Comparison of ENCODE assay signal across 8 cellular contexts in the genomic region with DNA sequence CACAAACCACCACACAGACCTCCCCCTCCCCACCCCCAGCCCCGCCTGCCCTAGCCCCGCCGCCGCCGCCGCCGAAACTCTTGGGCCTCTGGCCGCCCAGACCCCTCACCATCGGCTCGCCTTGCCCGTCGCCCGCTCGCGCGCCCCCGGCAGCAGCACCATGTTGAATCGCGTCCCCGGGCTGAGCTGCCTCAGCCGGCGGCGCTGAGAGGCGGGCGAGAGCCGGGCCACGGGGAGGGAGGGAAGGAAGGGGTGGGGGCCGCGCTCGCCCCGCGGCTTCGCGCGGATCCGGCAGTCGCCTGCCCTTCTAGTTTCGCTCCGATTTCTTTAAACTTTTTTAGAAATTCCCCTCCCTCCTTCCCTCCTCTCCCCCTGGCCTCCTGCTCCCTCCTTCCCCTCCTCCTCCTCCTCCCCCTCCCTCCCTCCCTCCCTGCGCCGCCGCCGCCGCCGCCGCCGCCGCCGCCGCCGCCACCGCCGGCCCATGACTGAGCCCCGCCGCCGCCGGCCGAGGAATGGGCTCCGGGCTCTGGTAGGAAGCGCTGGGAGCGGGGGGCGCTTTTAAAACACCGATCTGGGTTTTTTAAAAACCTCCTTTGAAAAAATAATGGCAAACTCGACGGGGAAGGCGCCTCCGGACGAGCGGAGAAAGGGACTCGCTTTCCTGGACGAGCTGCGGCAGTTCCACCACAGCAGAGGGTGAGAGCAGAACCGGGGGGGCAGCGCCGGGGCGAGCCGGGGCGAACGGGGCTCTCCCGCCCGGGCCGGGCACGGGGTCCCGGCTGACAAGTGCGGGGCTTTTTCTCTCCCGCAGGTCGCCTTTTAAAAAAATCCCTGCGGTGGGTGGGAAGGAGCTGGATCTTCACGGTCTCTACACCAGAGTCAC. TPM values are rescaled to one million over a fixed set of nuclear protein-coding genes. Genes with fewer than 3 reads are reported as not detected.
A peak's percentile ranks its signal among the peaks of the same experiment; 100 is the strongest.
DNase-seq lines count a peak whose midpoint lies in the region; ATAC-seq and TF ChIP-seq lines count a peak whose summit lies in the region.

A gene with protein sequence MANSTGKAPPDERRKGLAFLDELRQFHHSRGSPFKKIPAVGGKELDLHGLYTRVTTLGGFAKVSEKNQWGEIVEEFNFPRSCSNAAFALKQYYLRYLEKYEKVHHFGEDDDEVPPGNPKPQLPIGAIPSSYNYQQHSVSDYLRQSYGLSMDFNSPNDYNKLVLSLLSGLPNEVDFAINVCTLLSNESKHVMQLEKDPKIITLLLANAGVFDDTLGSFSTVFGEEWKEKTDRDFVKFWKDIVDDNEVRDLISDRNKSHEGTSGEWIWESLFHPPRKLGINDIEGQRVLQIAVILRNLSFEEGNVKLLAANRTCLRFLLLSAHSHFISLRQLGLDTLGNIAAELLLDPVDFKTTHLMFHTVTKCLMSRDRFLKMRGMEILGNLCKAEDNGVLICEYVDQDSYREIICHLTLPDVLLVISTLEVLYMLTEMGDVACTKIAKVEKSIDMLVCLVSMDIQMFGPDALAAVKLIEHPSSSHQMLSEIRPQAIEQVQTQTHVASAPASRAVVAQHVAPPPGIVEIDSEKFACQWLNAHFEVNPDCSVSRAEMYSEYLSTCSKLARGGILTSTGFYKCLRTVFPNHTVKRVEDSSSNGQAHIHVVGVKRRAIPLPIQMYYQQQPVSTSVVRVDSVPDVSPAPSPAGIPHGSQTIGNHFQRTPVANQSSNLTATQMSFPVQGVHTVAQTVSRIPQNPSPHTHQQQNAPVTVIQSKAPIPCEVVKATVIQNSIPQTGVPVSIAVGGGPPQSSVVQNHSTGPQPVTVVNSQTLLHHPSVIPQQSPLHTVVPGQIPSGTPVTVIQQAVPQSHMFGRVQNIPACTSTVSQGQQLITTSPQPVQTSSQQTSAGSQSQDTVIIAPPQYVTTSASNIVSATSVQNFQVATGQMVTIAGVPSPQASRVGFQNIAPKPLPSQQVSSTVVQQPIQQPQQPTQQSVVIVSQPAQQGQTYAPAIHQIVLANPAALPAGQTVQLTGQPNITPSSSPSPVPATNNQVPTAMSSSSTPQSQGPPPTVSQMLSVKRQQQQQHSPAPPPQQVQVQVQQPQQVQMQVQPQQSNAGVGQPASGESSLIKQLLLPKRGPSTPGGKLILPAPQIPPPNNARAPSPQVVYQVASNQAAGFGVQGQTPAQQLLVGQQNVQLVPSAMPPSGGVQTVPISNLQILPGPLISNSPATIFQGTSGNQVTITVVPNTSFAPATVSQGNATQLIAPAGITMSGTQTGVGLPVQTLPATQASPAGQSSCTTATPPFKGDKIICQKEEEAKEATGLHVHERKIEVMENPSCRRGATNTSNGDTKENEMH (N-terminal part only) (plus strand): TSS at position 474 of the 883 bp plus-strand sequence. CDS start 131 bp downstream, at position 605.

- H3K27me3 ChIP-seq in parathyroid adenoma (ENCODE audit: control insufficient read depth, insufficient read depth, low read length) (no peaks in the 10 kb centered on the region), thyroid gland (no peaks in the 10 kb centered on the region)

- H3K9me3 ChIP-seq in parathyroid adenoma (ENCODE audit: control insufficient read depth, low read length) (no peaks in the 10 kb centered on the region), thyroid gland (no peaks in the 10 kb centered on the region)

- H3K4me1 ChIP-seq in parathyroid adenoma (peaks cover 13% of the 10 kb centered on the region), thyroid gland (peaks cover 33 to 34% of the 10 kb centered on the region in 2 donors)

- peak within 1 kb of the TSS; percentile 99 for H3K27ac Mint-ChIP-seq in IgD-negative memory B cell
- peak within 1 kb of the TSS; percentile 98 for H3K27ac Mint-ChIP-seq in activated naive CD8-positive, alpha-beta T cell treated with anti-CD3 and anti-CD28 coated beads, Interleukin-2, amount 10 ng/mL, durations not matched to agents 7 days and 5 days

- H3K4me3 ChIP-seq in parathyroid adenoma (ENCODE audit: low read depth, low read length) (peak within 1 kb of the TSS; percentile 89), thyroid gland (replicated peaks in 1 of 3) (peak within 1 kb of the TSS; percentile 39 to 95 (median 82))

- H3K4me3 Mint-ChIP-seq in IgD-negative memory B cell, result peak within 1 kb of the TSS; percentile 87 to 100 (median 96)
- peak within 1 kb of the TSS; percentile 99 for H3K4me3 Mint-ChIP-seq in activated naive CD8-positive, alpha-beta T cell treated with anti-CD3 and anti-CD28 coated beads, Interleukin-2, amount 10 ng/mL, durations not matched to agents 7 days and 5 days

- peaks cover 2% of the 10 kb centered on the region for H3K36me3 Mint-ChIP-seq in IgD-negative memory B cell
- peaks cover 22% of the 10 kb centered on the region for H3K36me3 Mint-ChIP-seq in activated naive CD8-positive, alpha-beta T cell treated with anti-CD3 and anti-CD28 coated beads, Interleukin-2, amount 10 ng/mL, durations not matched to agents 7 days and 5 days

- DNase-seq in DMS 273 (lab: John Stamatoyannopoulos, UW; ENCODE audit: unreplicated experiment) (peak; percentile 85), Right ventricle myocardium superior (peak; percentile 75), thyroid gland (peak; percentile 68 to 74)
- peak; percentile 80 for DNase-seq in activated naive CD8-positive, alpha-beta T cell treated with anti-CD3 and anti-CD28 coated beads, Interleukin-2, amount 10 ng/mL, durations not matched to agents 7 days and 5 days

- H2AFZ ChIP-seq in parathyroid adenoma, result peak within 1 kb of the TSS; percentile 95

- H3K4me1 Mint-ChIP-seq in IgD-negative memory B cell, result peaks cover 19 to 27% (median 25%) of the 10 kb centered on the region in 3 donors
- H3K4me1 Mint-ChIP-seq in activated naive CD8-positive, alpha-beta T cell treated with anti-CD3 and anti-CD28 coated beads, Interleukin-2, amount 10 ng/mL, durations not matched to agents 7 days and 5 days, result peaks cover 19% of the 10 kb centered on the region

- peak within 1 kb of the TSS; percentile 83 for H3K4me2 ChIP-seq in parathyroid adenoma (ENCODE audit: low read length)

- peak in 1 of 2 donors; percentile 51 for TF ChIP-seq POLR2A in thyroid gland (IDR thresholded peaks at IDR 0.05)

- ATAC-seq in GM21526 (IDR thresholded peaks at IDR 0.05; ENCODE audit: low FRiP score, unreplicated experiment) (peak; percentile 3), SK-N-SH treated with all-trans-retinoic acid at 6 μM for 48 hours (peak; percentile 2), Right ventricle myocardium superior (ENCODE audit: poor library complexity) (peak; percentile 34)
- peak; percentile 19 for ATAC-seq in activated naive CD8-positive, alpha-beta T cell treated with anti-CD3 and anti-CD28 coated beads, Interleukin-2, amount 10 ng/mL, durations not matched to agents 7 days and 5 days (ENCODE audit: low read depth)

- WGBS in thyroid gland, 2 donors, result 0 to 1% methylated on average over 29 to 71 of the region's 89 CpGs

- peak within 1 kb of the TSS; percentile 95 for H3K27ac ChIP-seq in parathyroid adenoma
- peak within 1 kb of the TSS; percentile 99 to 100 (median 99) for H3K27ac ChIP-seq in thyroid gland

- no peak for TF ChIP-seq CTCF in parathyroid adenoma (IDR thresholded peaks at IDR 0.05)
- TF ChIP-seq CTCF in thyroid gland (IDR thresholded peaks at IDR 0.05), result no peak

- H3K79me2 ChIP-seq in parathyroid adenoma, result peaks cover 14% of the 10 kb centered on the region

- H3K27me3 Mint-ChIP-seq in IgD-negative memory B cell, result no peaks in the 10 kb centered on the region
- no peaks in the 10 kb centered on the region for H3K27me3 Mint-ChIP-seq in activated naive CD8-positive, alpha-beta T cell treated with anti-CD3 and anti-CD28 coated beads, Interleukin-2, amount 10 ng/mL, durations not matched to agents 7 days and 5 days

- H3K36me3 ChIP-seq in parathyroid adenoma (ENCODE audit: control insufficient read depth, insufficient read depth, low read length), result no peaks in the 10 kb centered on the region
- H3K36me3 ChIP-seq in thyroid gland, result no peaks in the 10 kb centered on the region

- POLR2A ChIA-PET in activated naive CD8-positive, alpha-beta T cell treated with anti-CD3 and anti-CD28 coated beads, Interleukin-2, amount 10 ng/mL, durations not matched to agents 7 days and 5 days (lab: Charles Lee), result interaction anchor here (0.6 to 7.2 kb wide), 21 partner anchors 9 to 1486 kb away, joined by 3 to 120 read pairs (median 3); partner anchors contain the start of genes SCAF11 and SLC38A1

- peak within 1 kb of the TSS; percentile 92 for H3K9ac ChIP-seq in parathyroid adenoma

- intact Hi-C loops in Right ventricle myocardium superior (cut with DNase I) (loop anchor here (10.0 kb wide), 1 partner anchor 185 kb away; no protein-coding TSS in a partner anchor), thyroid gland (cut with DNase I) (no loop called here)

- H3K9me3 Mint-ChIP-seq in IgD-negative memory B cell, result no peaks in the 10 kb centered on the region
- H3K9me3 Mint-ChIP-seq in activated naive CD8-positive, alpha-beta T cell treated with anti-CD3 and anti-CD28 coated beads, Interleukin-2, amount 10 ng/mL, durations not matched to agents 7 days and 5 days, result no peaks in the 10 kb centered on the region

TF ChIP-seq in SK-N-SH treated with all-trans-retinoic acid at 6 μM for 48 hours, 23 proteins besides CTCF, POLR2A, EP300 and RAD21 (continues in another document):
- no peak for TF ChIP-seq ESRRG (CRISPR knock-in tag; IDR thresholded peaks at IDR 0.05)
- TF ChIP-seq, protein P1, sequence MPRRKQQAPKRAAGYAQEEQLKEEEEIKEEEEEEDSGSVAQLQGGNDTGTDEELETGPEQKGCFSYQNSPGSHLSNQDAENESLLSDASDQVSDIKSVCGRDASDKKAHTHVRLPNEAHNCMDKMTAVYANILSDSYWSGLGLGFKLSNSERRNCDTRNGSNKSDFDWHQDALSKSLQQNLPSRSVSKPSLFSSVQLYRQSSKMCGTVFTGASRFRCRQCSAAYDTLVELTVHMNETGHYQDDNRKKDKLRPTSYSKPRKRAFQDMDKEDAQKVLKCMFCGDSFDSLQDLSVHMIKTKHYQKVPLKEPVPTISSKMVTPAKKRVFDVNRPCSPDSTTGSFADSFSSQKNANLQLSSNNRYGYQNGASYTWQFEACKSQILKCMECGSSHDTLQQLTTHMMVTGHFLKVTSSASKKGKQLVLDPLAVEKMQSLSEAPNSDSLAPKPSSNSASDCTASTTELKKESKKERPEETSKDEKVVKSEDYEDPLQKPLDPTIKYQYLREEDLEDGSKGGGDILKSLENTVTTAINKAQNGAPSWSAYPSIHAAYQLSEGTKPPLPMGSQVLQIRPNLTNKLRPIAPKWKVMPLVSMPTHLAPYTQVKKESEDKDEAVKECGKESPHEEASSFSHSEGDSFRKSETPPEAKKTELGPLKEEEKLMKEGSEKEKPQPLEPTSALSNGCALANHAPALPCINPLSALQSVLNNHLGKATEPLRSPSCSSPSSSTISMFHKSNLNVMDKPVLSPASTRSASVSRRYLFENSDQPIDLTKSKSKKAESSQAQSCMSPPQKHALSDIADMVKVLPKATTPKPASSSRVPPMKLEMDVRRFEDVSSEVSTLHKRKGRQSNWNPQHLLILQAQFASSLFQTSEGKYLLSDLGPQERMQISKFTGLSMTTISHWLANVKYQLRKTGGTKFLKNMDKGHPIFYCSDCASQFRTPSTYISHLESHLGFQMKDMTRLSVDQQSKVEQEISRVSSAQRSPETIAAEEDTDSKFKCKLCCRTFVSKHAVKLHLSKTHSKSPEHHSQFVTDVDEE (CRISPR knock-in tag; IDR thresholded peaks at IDR 0.05), result no peak

RNA-seq across cellular contexts. Expression of the gene that starts here (rescaled TPM):
- 6.2 TPM for polyA plus RNA-seq in IgD-negative memory B cell
- 10 to 100 TPM; 48.1 to 49.3 TPM for total RNA-seq in activated naive CD8-positive, alpha-beta T cell treated with anti-CD3 and anti-CD28 coated beads, Interleukin-2, amount 10 ng/mL, durations not matched to agents 7 days and 5 days
- total RNA-seq in Right ventricle myocardium superior, result 14.3 TPM
- 10 to 100 TPM; 44.7 to 69.2 (median 50.6) TPM for total RNA-seq in thyroid gland

Comparison
In these comparisons a context has a peak if more than half of its experiments do, and no peak if none do; other contexts are left out.
1. Peak in every context shown above with its lines: DNase-seq, ATAC-seq, H3K4me3 ChIP-seq and H3K27ac ChIP-seq.